In genomic region chr16:30004811-30005242, GRCh38 we compare ENCODE assay signal across 1 cellular context.
TF ChIP-seq lines count a peak whose summit lies in the region.

No MANE protein-coding gene starts in this region.

TF ChIP-seq in GM12878, 131 proteins besides CTCF, POLR2A, EP300 and RAD21:
- TF ChIP-seq SREBF1 (IDR thresholded peaks at IDR 0.05; ENCODE audit: low read length) (no peak), SMAD1 (IDR thresholded peaks at IDR 0.05; ENCODE audit: low read depth, partially characterized antibody) (no peak), KLF5 (IDR thresholded peaks at IDR 0.05; ENCODE audit: partially characterized antibody) (no peak), CBX3 (IDR thresholded peaks at IDR 0.05; ENCODE audit: borderline replicate concordance, low read depth) (no peak), BACH1 (IDR thresholded peaks at IDR 0.05; ENCODE audit: borderline replicate concordance) (no peak), RUNX3 (IDR thresholded peaks at IDR 0.05; ENCODE audit: low read length) (no peak), BCL3 (IDR thresholded peaks at IDR 0.05; ENCODE audit: borderline replicate concordance, insufficient read depth, low read depth, low read length, poor library complexity, severe bottlenecking) (no peak), PBX3 (IDR thresholded peaks at IDR 0.05; ENCODE audit: insufficient replicate concordance, low read depth, low read length) (no peak), PAX8 (IDR thresholded peaks at IDR 0.05) (no peak), ZBTB11 (CRISPR knock-in tag; IDR thresholded peaks at IDR 0.05) (no peak), CEBPB (IDR thresholded peaks at IDR 0.05; ENCODE audit: borderline replicate concordance in 1 of 2, low read depth in 2 of 2, low read length in 2 of 2) (no peak), MYB (IDR thresholded peaks at IDR 0.05; ENCODE audit: borderline replicate concordance, low read depth, low read length) (no peak), NBN (IDR thresholded peaks at IDR 0.05) (no peak), NR2F1 (conservative IDR thresholded peaks at IDR 0.05) (no peak), ZBED1 (IDR thresholded peaks at IDR 0.05; ENCODE audit: borderline replicate concordance) (no peak), MXI1 (IDR thresholded peaks at IDR 0.05; ENCODE audit: low read depth, low read length) (no peak)
